ENCODE assay signal across 9 cellular contexts in the genomic region with DNA sequence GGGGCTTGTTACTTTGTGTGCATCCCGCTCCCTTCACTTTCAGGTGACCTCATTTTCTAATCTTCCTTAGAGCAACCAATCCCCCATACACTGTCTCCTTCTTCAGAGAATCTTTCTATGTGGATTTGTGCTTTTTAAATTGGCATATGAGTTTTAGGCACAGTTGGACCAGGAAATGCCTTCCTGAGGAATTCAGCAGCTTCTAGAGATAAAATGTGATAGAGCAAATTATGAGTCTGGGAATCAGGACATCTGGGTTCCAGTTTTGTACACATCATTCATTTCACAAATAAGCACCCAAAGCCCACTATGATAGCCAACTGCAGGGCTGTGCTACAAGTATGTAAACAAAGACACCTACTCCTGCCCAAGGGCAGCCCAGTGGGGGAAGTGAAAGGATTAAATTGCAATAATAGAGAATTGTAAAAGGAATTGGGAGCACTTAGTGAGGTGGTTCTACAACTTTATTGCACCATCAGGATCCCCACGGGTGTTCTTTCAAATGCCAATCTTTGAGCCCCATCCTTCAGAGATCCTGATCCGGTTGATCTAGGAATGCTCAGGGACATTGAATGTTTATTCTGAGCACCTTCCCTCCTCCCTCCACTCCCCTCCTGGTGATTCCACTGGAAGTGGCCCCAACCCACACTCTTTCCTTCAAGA. TPM values are rescaled to one million over a fixed set of nuclear protein-coding genes. Genes with fewer than 3 reads are reported as not detected.
DNase-seq lines count a peak whose midpoint lies in the region; ATAC-seq lines count a peak whose summit lies in the region.
"Had no signal": no experiment of that assay in that cellular context is flagged by ENCODE, and none has a peak within 500 bp of the region (broad histone marks: within the 10 kb centered on the region; RNA-seq: fewer than 3 reads in every experiment).

No MANE protein-coding gene starts in this region.

- H3K9me3 ChIP-seq in ectodermal cell (ENCODE audit: control insufficient read depth, low read length): no peaks in the 10 kb centered on the region
- no peaks in the 10 kb centered on the region for H3K9me3 ChIP-seq in trophoblast cell (ENCODE audit: insufficient read depth, low read depth, low read length)
- H3K9me3 ChIP-seq: left ventricle myocardium inferior had no signal

- H3K4me1 ChIP-seq in ectodermal cell (ENCODE audit: control insufficient read depth, insufficient read depth, low read length) (peaks cover 21% of the 10 kb centered on the region), trophoblast cell (ENCODE audit: control insufficient read depth in 1 of 2, insufficient read depth in 2 of 2, low read length in 2 of 2) (peaks cover 12 to 20% of the 10 kb centered on the region in 2 experiments)

- H3K27ac ChIP-seq in ectodermal cell (ENCODE audit: insufficient read depth, low read depth, low read length, poor library complexity, severe bottlenecking): peak overlapping the region; percentile 97
- peak overlapping the region; percentile 83 for H3K27ac ChIP-seq in trophoblast cell (ENCODE audit: low read depth, low read length)
- H3K27ac ChIP-seq: left ventricle myocardium inferior had no signal

- no peak for ATAC-seq in GM18907 (IDR thresholded peaks at IDR 0.05; ENCODE audit: unreplicated experiment)

- 15 to 20% methylated on average over 3 of the region's 3 CpGs for WGBS in ectodermal cell, 2 experiments
- WGBS in trophoblast cell (ENCODE audit: extremely low coverage, insufficient coverage, insufficient read length): no CpG with 5 or more reads among the region's 3 CpGs

- no peak overlapping the region for H2BK120ac ChIP-seq in trophoblast cell (ENCODE audit: insufficient read depth, low read length, poor library complexity)

- DNase-seq in NCI-H1417 (lab: John Stamatoyannopoulos, UW) (peak in 2 of 3 experiments; percentile 30 to 69), NCI-H1417 treated with DMSO at 0.1 percent for 48 hours (lab: John Stamatoyannopoulos, UW) (no peak), NCI-H146 treated with DMSO at 0.1 percent for 48 hours (lab: John Stamatoyannopoulos, UW; ENCODE audit: unreplicated experiment) (peak; percentile 16), trophoblast cell (peak in 1 of 2 donors; percentile 23), NCI-H446 treated with DMSO at 0.1 percent for 48 hours (lab: John Stamatoyannopoulos, UW) (no peak), NCI-H524 treated with DMSO at 0.1 percent for 48 hours (lab: John Stamatoyannopoulos, UW) (no peak)
- DNase-seq: left ventricle myocardium inferior had no signal

- H3K4me2 ChIP-seq in trophoblast cell (ENCODE audit: low read length): no peak overlapping the region

- peak overlapping the region; percentile 10 for H4K91ac ChIP-seq in trophoblast cell (ENCODE audit: low read depth, low read length)

- no peak overlapping the region for H3K4ac ChIP-seq in trophoblast cell (ENCODE audit: low read depth, low read length)

- no peak overlapping the region for H4K12ac ChIP-seq in trophoblast cell (ENCODE audit: low read depth, low read length)

- peak overlapping the region; percentile 21 for H2BK5ac ChIP-seq in trophoblast cell (ENCODE audit: low read depth, low read length, poor library complexity)

- no peak overlapping the region for H3K18ac ChIP-seq in trophoblast cell (ENCODE audit: low read length)

- H3K79me2 ChIP-seq in trophoblast cell (ENCODE audit: control insufficient read depth, insufficient read depth, low read length, poor library complexity): no peaks in the 10 kb centered on the region

- H2AFZ ChIP-seq in trophoblast cell (ENCODE audit: insufficient read depth, low read length, poor library complexity): no peak overlapping the region

- no peak overlapping the region for H2AK5ac ChIP-seq in trophoblast cell (ENCODE audit: low read length)

- H3K14ac ChIP-seq in trophoblast cell (ENCODE audit: low read length): no peak overlapping the region

- peaks cover 5% of the 10 kb centered on the region for H3K36me3 ChIP-seq in ectodermal cell (ENCODE audit: control insufficient read depth, insufficient read depth, low read length)
- no peaks in the 10 kb centered on the region for H3K36me3 ChIP-seq in trophoblast cell (ENCODE audit: control insufficient read depth in 1 of 2, insufficient read depth in 2 of 2, low read length in 2 of 2)
- H3K36me3 ChIP-seq: left ventricle myocardium inferior had no signal

- H3K9ac ChIP-seq in trophoblast cell (ENCODE audit: low read length): no peak overlapping the region

- H3K27me3 ChIP-seq in ectodermal cell (ENCODE audit: control insufficient read depth, insufficient read depth, low read length, poor library complexity, severe bottlenecking): no peaks in the 10 kb centered on the region
- H3K27me3 ChIP-seq in trophoblast cell (ENCODE audit: insufficient read depth, low read length): no peaks in the 10 kb centered on the region

- H3K23ac ChIP-seq in trophoblast cell (ENCODE audit: low read length): no peak overlapping the region

- H3K79me1 ChIP-seq in trophoblast cell (ENCODE audit: low read length): peaks cover 3% of the 10 kb centered on the region

- H3K4me3 ChIP-seq in ectodermal cell (ENCODE audit: insufficient read depth, low read depth, low read length) (no peak overlapping the region), trophoblast cell (ENCODE audit: low read depth, low read length) (no peak overlapping the region)
- H3K4me3 ChIP-seq: left ventricle myocardium inferior had no signal

- H2BK12ac ChIP-seq in trophoblast cell (ENCODE audit: low read length): no peak overlapping the region

- no peak overlapping the region for H4K8ac ChIP-seq in trophoblast cell (ENCODE audit: low read depth, low read length)

RNA-seq across cellular contexts. Expression of gene KCMF1, which starts 11.3 kb away (rescaled TPM):
- polyA plus RNA-seq in ectodermal cell (2013, experiment 1 of 4): 71.5 TPM
- polyA plus RNA-seq in ectodermal cell (2013, experiment 2 of 4): 70.1 TPM
- polyA plus RNA-seq in ectodermal cell (2013, experiment 3 of 4): 65.4 TPM
- polyA plus RNA-seq in ectodermal cell (2013, experiment 4 of 4): 71.5 TPM
- 43.3 and 44.7 TPM in 2 replicates for polyA plus RNA-seq in trophoblast cell (2013)

RNA-seq across cellular contexts. Expression of gene TMSB10, which starts 54.2 kb away (rescaled TPM):
- polyA plus RNA-seq in ectodermal cell (2013, experiment 1 of 4): 2,087 TPM
- 1,866 TPM for polyA plus RNA-seq in ectodermal cell (2013, experiment 2 of 4)
- polyA plus RNA-seq in ectodermal cell (2013, experiment 3 of 4): 2,013 TPM
- 2,226 TPM for polyA plus RNA-seq in ectodermal cell (2013, experiment 4 of 4)
- 2,539 and 2,657 TPM in 2 replicates for polyA plus RNA-seq in trophoblast cell (2013)

Comparison
In these comparisons a context has a peak if more than half of its experiments do, and no peak if none do; other contexts are left out.
1. DNase-seq: peak in NCI-H1417 (2 of 3) and NCI-H146 treated with DMSO at 0.1 percent for 48 hours (single experiment); none in NCI-H1417 treated with DMSO at 0.1 percent for 48 hours (single experiment), NCI-H446 treated with DMSO at 0.1 percent for 48 hours (single experiment) and NCI-H524 treated with DMSO at 0.1 percent for 48 hours (single experiment).